Comparison of ENCODE assay signal across 11 cellular contexts in the genomic region with DNA sequence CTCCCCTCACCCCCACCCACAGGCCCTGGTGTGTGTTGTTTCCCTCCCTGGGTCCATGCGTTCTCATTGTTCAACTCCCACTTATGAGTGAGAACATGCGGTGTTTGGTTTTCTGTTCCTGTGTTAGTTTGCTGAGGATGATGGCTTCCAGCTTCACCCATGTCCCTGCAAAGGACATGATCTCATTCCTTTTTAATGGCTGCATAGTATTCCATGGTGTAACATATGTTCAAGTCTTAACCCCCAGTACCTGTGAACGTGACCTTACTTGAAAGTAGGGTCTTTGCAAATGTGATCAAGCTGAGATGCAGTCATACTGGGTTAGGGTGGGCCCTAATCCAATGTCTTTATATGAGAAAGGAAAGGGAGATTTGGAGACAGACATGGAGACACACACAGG. TPM values are rescaled to one million over a fixed set of nuclear protein-coding genes. Genes with fewer than 3 reads are reported as not detected.
"Had no signal": no experiment of that assay in that cellular context is flagged by ENCODE, and none has a peak within 500 bp of the region (broad histone marks: within the 10 kb centered on the region; RNA-seq: fewer than 3 reads in every experiment).

No MANE protein-coding gene starts in this region.

RNA-seq across cellular contexts. Expression of a gene that starts 3.0 kb away (rescaled TPM):
- total RNA-seq: activated B cell treated with CpG ODN at 0.5 μM for 24 hours; activated CD4-positive, alpha-beta memory T cell treated with anti-CD3 and anti-CD28 coated beads for 36 hours; activated CD4-positive, alpha-beta memory T cell treated with anti-CD3 and anti-CD28 coated beads, Interleukin-2, amount 10 ng/mL, durations not matched to agents 7 days and 5 days; activated CD4-positive, alpha-beta T cell treated with anti-CD3 and anti-CD28 coated beads for 36 hours; activated CD4-positive, alpha-beta T cell treated with anti-CD3 and anti-CD28 coated beads, Interleukin-2, amount 10 ng/mL, durations not matched to agents 24 days and 14 days; activated CD8-positive, alpha-beta memory T cell treated with anti-CD3 and anti-CD28 coated beads for 36 hours; activated CD8-positive, alpha-beta memory T cell treated with anti-CD3 and anti-CD28 coated beads, Interleukin-2, amount 10 ng/mL, durations not matched to agents 7 days and 5 days; activated CD8-positive, alpha-beta T cell treated with anti-CD3 and anti-CD28 coated beads for 36 hours; activated CD8-positive, alpha-beta T cell treated with anti-CD3 and anti-CD28 coated beads, Interleukin-2, amount 10 ng/mL, durations not matched to agents 7 days and 5 days; T-helper 1 cell treated with Interleukin-12 subunit alpha and Interleukin-12 subunit beta and Interleukin-4 antibody, amounts not matched to agents 30 ng/mL and 1 ng/mL, for 36 hours; T-helper 2 cell treated with Interferon-gamma antibody and Interleukin-4, amounts not matched to agents 100 ng/mL and 5 ng/mL, for 36 hours had no signal
